1 cellular context compared by ENCODE assay signal in genomic region chr18:48787523-48788151, GRCh38.
TF ChIP-seq lines count a peak whose summit lies in the region.

No MANE protein-coding gene starts in this region.

TF ChIP-seq in HepG2, 621 proteins besides CTCF, POLR2A, EP300 and RAD21 (continued from another document):
- TF ChIP-seq, protein P1, sequence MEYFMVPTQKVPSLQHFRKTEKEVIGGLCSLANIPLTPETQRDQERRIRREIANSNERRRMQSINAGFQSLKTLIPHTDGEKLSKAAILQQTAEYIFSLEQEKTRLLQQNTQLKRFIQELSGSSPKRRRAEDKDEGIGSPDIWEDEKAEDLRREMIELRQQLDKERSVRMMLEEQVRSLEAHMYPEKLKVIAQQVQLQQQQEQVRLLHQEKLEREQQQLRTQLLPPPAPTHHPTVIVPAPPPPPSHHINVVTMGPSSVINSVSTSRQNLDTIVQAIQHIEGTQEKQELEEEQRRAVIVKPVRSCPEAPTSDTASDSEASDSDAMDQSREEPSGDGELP (IDR thresholded peaks at IDR 0.05; ENCODE audit: borderline replicate concordance, low read depth): no peak
- TF ChIP-seq ZUFSP (CRISPR knock-in tag; IDR thresholded peaks at IDR 0.05; ENCODE audit: borderline replicate concordance) (no peak), ZNF326 (CRISPR knock-in tag; IDR thresholded peaks at IDR 0.05; ENCODE audit: borderline replicate concordance) (no peak), RBFOX2 (IDR thresholded peaks at IDR 0.05; ENCODE audit: low read depth, low read length) (no peak), ZMYM3 (CRISPR knock-in tag; IDR thresholded peaks at IDR 0.05) (no peak), MIER2 (CRISPR knock-in tag; IDR thresholded peaks at IDR 0.05) (no peak), ZNF33B (CRISPR knock-in tag; IDR thresholded peaks at IDR 0.05) (no peak)
